Comparison of ENCODE assay signal across 19 cellular contexts in genomic region chr9:110768887-110769286, GRCh38.
A peak's percentile ranks its signal among the peaks of the same experiment; 100 is the strongest.
DNase-seq lines count a peak whose midpoint lies in the region; ATAC-seq and TF ChIP-seq lines count a peak whose summit lies in the region.
"Had no signal": no experiment of that assay in that cellular context is flagged by ENCODE, and none has a peak within 500 bp of the region (broad histone marks: within the 10 kb centered on the region; RNA-seq: fewer than 3 reads in every experiment).

No MANE protein-coding gene starts in this region.

- no peak overlapping the region for H4K91ac ChIP-seq in neuronal stem cell (ENCODE audit: low read depth, low read length, poor library complexity)

- H3K9me3 ChIP-seq in left ventricle myocardium inferior (replicated peaks) (no peaks in the 10 kb centered on the region), SJCRH30 (replicated peaks) (no peaks in the 10 kb centered on the region), testis (no peaks in the 10 kb centered on the region), neuronal stem cell (replicated peaks in 1 of 2; ENCODE audit: control insufficient read depth in 2 of 2, insufficient read depth in 1 of 2, low read depth in 1 of 2, low read length in 2 of 2) (no peaks in the 10 kb centered on the region)

- ATAC-seq in left ventricle myocardium superior (no peak), natural killer cell (no peak)
- ATAC-seq: GM23338 had no signal

- H3K36me3 Mint-ChIP-seq in natural killer cell: no peaks in the 10 kb centered on the region

- no peak overlapping the region for H3K4me3 Mint-ChIP-seq in natural killer cell
- H3K4me3 Mint-ChIP-seq: GM23338 had no signal

- H2BK120ac ChIP-seq in neuronal stem cell (ENCODE audit: low read depth, low read length): no peak overlapping the region

- H3K18ac ChIP-seq in neuronal stem cell (ENCODE audit: low read length): no peak overlapping the region

- WGBS in testis, 2 donors: 44 to 46% methylated on average over 2 of the region's 2 CpGs
- no CpG with 5 or more reads among the region's 2 CpGs for WGBS in neuronal stem cell (ENCODE audit: extremely low coverage in 2 of 2, insufficient read length in 2 of 2, insufficient replicate concordance in 1 of 2), 2 donors

- no peak overlapping the region for H2BK12ac ChIP-seq in neuronal stem cell (ENCODE audit: low read length)

- no peak overlapping the region for H4K8ac ChIP-seq in neuronal stem cell (ENCODE audit: low read depth, low read length)

- peak overlapping the region; percentile 43 for H3K27ac ChIP-seq in left ventricle myocardium inferior (replicated peaks)
- peak overlapping the region; percentile 74 for H3K27ac ChIP-seq in SJCRH30
- peak overlapping the region in 58 of 59 donors; percentile 28 to 96 (median 89) for H3K27ac ChIP-seq in dorsolateral prefrontal cortex
- no peak overlapping the region for H3K27ac ChIP-seq in testis
- no peak overlapping the region for H3K27ac ChIP-seq in neuronal stem cell (replicated peaks; ENCODE audit: low read length)
- H3K27ac ChIP-seq: C4-2B had no signal

- no peak overlapping the region for H3K4ac ChIP-seq in neuronal stem cell (ENCODE audit: low read length)

- H2AK5ac ChIP-seq in neuronal stem cell (ENCODE audit: low read depth, low read length): no peak overlapping the region

- H3K27me3 ChIP-seq in left ventricle myocardium inferior (ENCODE audit: low read depth) (no peaks in the 10 kb centered on the region), SJCRH30 (no peaks in the 10 kb centered on the region), dorsolateral prefrontal cortex (no peaks in the 10 kb centered on the region), testis (no peaks in the 10 kb centered on the region), neuronal stem cell (ENCODE audit: control insufficient read depth in 3 of 3, insufficient read depth in 3 of 3, low read depth in 1 of 3, low read length in 3 of 3) (no peaks in the 10 kb centered on the region)

- no peak overlapping the region for H3K14ac ChIP-seq in neuronal stem cell (ENCODE audit: low read length)

- no peak for DNase-seq in left ventricle myocardium inferior
- no peak for DNase-seq in left ventricle myocardium superior
- peak; percentile 29 to 69 for DNase-seq in SJCRH30
- no peak for DNase-seq in dorsolateral prefrontal cortex
- DNase-seq in testis: peak; percentile 31
- no peak for DNase-seq in neuronal stem cell (ENCODE audit: low spot score)
- no peak for DNase-seq in NCI-H526 (lab: John Stamatoyannopoulos, UW)
- DNase-seq in natural killer cell: no peak
- DNase-seq: DMS 273 treated with DMSO at 0.1 percent for 48 hours, GDM1, KBM-7, NCI-H1105, NCI-H1694, NCI-H2107, NCI-H2227 treated with DMSO at 0.1 percent for 48 hours, NCI-H524, SIG-M5 had no signal

- no peak overlapping the region for H3K27ac Mint-ChIP-seq in natural killer cell
- H3K27ac Mint-ChIP-seq: GM23338 had no signal

- H2AFZ ChIP-seq in neuronal stem cell (ENCODE audit: low read length): no peak overlapping the region
- H2AFZ ChIP-seq: GM23338 had no signal

- no peaks in the 10 kb centered on the region for H3K4me1 Mint-ChIP-seq in natural killer cell
- H3K4me1 Mint-ChIP-seq: GM23338 had no signal

- H3K79me1 ChIP-seq in neuronal stem cell (ENCODE audit: low read depth, low read length): no peaks in the 10 kb centered on the region

- H3K4me3 ChIP-seq in left ventricle myocardium inferior (no peak overlapping the region), SJCRH30 (no peak overlapping the region), dorsolateral prefrontal cortex (no peak overlapping the region), testis (no peak overlapping the region), neuronal stem cell (ENCODE audit: low read length in 2 of 2) (no peak overlapping the region)
- H3K4me3 ChIP-seq: GM23338 had no signal

- H3K27me3 Mint-ChIP-seq in natural killer cell (ENCODE audit: low read depth in 2 of 2): no peaks in the 10 kb centered on the region

- H2BK15ac ChIP-seq in neuronal stem cell (ENCODE audit: low read length): no peak overlapping the region

- no peak overlapping the region for H3K23ac ChIP-seq in neuronal stem cell (ENCODE audit: low read depth, low read length, poor library complexity)

- H3K36me3 ChIP-seq in left ventricle myocardium inferior (no peaks in the 10 kb centered on the region), SJCRH30 (no peaks in the 10 kb centered on the region), testis (ENCODE audit: low read depth, missing control alignments) (no peaks in the 10 kb centered on the region), neuronal stem cell (replicated peaks in 1 of 2; ENCODE audit: control insufficient read depth in 2 of 2, insufficient read depth in 2 of 2, low read length in 2 of 2) (no peaks in the 10 kb centered on the region)

- intact Hi-C loops in left ventricle myocardium inferior (cut with micrococcal nuclease): no loop called here
- intact Hi-C loops in left ventricle myocardium superior (cut with micrococcal nuclease): no loop called here
- intact Hi-C loops in dorsolateral prefrontal cortex (cut with DNase I): loop anchor here (5.0 to 10.0 kb wide), 4 partner anchors 117 to 528 kb away; partner anchors contain the start of gene LPAR1 (in 2 of the 2)
- intact Hi-C loops in testis (cut with DNase I; ENCODE audit: low total_unique reads): no loop called here
- intact Hi-C loops in natural killer cell (cut with micrococcal nuclease): no loop called here

- TF ChIP-seq CTCF in left ventricle myocardium inferior (IDR thresholded peaks at IDR 0.05; ENCODE audit: borderline replicate concordance): no peak
- TF ChIP-seq CTCF in dorsolateral prefrontal cortex (IDR thresholded peaks at IDR 0.05 in 54 of 56, conservative IDR thresholded peaks at IDR 0.05 in 2 of 56; ENCODE audit: low read depth in 1 of 56, partially characterized antibody in 56 of 56): no peak
- TF ChIP-seq CTCF in testis (IDR thresholded peaks at IDR 0.05): no peak
- TF ChIP-seq CTCF in natural killer cell (IDR thresholded peaks at IDR 0.05): no peak

- no peak for TF ChIP-seq POLR2A in testis (IDR thresholded peaks at IDR 0.05)

- H3K9ac ChIP-seq in neuronal stem cell (ENCODE audit: low read depth, low read length, poor library complexity): no peak overlapping the region

- H3K4me2 ChIP-seq in neuronal stem cell (ENCODE audit: insufficient read depth, low read length, poor library complexity, severe bottlenecking): no peak overlapping the region
- H3K4me2 ChIP-seq: GM23338 had no signal

- H3K4me1 ChIP-seq in left ventricle myocardium inferior (no peaks in the 10 kb centered on the region), SJCRH30 (peaks cover 41% of the 10 kb centered on the region), testis (no peaks in the 10 kb centered on the region), neuronal stem cell (ENCODE audit: control insufficient read depth in 2 of 2, insufficient read depth in 1 of 2, low read depth in 1 of 2, low read length in 2 of 2) (peaks cover 0 to 3% of the 10 kb centered on the region in 2 donors)

- no peak overlapping the region for H2BK5ac ChIP-seq in neuronal stem cell (ENCODE audit: low read length)

- peaks cover 2 to 3% of the 10 kb centered on the region in 2 donors for H3K9me3 Mint-ChIP-seq in natural killer cell
- H3K9me3 Mint-ChIP-seq: GM23338 had no signal

Comparison
In these comparisons a context has a peak if more than half of its experiments do, and no peak if none do; other contexts are left out.
1. DNase-seq: peak in SJCRH30 (2 of 2) and testis (single experiment); none in left ventricle myocardium inferior (single experiment), left ventricle myocardium superior (single experiment), dorsolateral prefrontal cortex (0 of 10), neuronal stem cell (single experiment), NCI-H526 (0 of 2) and natural killer cell (single experiment).
2. H3K27ac ChIP-seq: peak in left ventricle myocardium inferior (single experiment), SJCRH30 (single experiment) and dorsolateral prefrontal cortex (58 of 59); none in testis (0 of 2) and neuronal stem cell (single experiment).
3. intact Hi-C loops: an anchor here in dorsolateral prefrontal cortex (5.0 to 10.0 kb wide); none called in left ventricle myocardium inferior, left ventricle myocardium superior, testis and natural killer cell.